In genomic region chr1:45622891-45623394, GRCh38 we compare ENCODE assay signal across 1 cellular context.
TF ChIP-seq lines count a peak whose summit lies in the region.

No MANE protein-coding gene starts in this region.

TF ChIP-seq in H1, 55 proteins besides CTCF, POLR2A, EP300 and RAD21 (continued from another document):
- TF ChIP-seq SP1 (IDR thresholded peaks at IDR 0.05; ENCODE audit: low read depth, low read length) (no peak), BACH1 (IDR thresholded peaks at IDR 0.05; ENCODE audit: low read length) (no peak), NRF1 (IDR thresholded peaks at IDR 0.05; ENCODE audit: low read depth, low read length) (no peak), CHD2 (IDR thresholded peaks at IDR 0.05; ENCODE audit: low read length) (no peak)
